ENCODE assay signal across 14 cellular contexts in the genomic region with DNA sequence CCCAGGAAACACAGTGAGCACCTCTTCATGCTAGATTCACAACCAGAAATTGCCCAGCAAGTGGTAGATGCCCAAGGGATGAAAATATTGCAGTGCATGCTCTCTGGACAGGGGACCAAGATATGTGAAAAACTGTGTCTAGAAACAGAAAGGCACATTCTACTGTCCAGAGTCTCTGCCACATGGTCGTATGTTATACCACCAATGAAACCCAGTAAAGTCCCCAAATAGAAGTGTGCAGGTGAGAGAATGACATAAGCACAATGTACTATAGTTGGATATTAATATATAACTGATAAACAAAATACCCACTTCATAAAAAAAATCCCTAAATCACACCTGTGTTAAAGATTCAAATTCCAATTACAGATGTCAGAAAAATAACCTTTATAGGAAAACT.
"Had no signal": no experiment of that assay in that cellular context is flagged by ENCODE, and none has a peak within 500 bp of the region (broad histone marks: within the 10 kb centered on the region; RNA-seq: fewer than 3 reads in every experiment).

No MANE protein-coding gene starts in this region.

- H3K4me3 Mint-ChIP-seq: activated naive CD8-positive, alpha-beta T cell treated with anti-CD3 and anti-CD28 coated beads, Interleukin-2, amount 10 ng/mL, durations not matched to agents 7 days and 5 days; brain; naive thymus-derived CD8-positive, alpha-beta T cell; stimulated activated memory B cell treated with anti-CD40 and anti-IgM and Interleukin-4, amounts not matched to agents 10 μg/mL and 1 μg/mL and 100 μg/mL, for 72 hours had no signal

- H3K4me1 ChIP-seq: esophagus squamous epithelium had no signal

- H3K9me3 Mint-ChIP-seq: activated naive CD8-positive, alpha-beta T cell treated with anti-CD3 and anti-CD28 coated beads, Interleukin-2, amount 10 ng/mL, durations not matched to agents 7 days and 5 days; naive thymus-derived CD8-positive, alpha-beta T cell; stimulated activated memory B cell treated with anti-CD40 and anti-IgM and Interleukin-4, amounts not matched to agents 10 μg/mL and 1 μg/mL and 100 μg/mL, for 72 hours had no signal

- H3K27ac ChIP-seq: coronary artery, esophagus squamous epithelium had no signal

- DNase-seq: activated CD4-positive, alpha-beta T cell treated with anti-CD3 and anti-CD28 coated beads, Interleukin-2, amount 50 U/mL, for 1 hour; activated gamma-delta T cell treated with Interleukin-2 at 50 U/mL for 16 hours; central memory CD4-positive, alpha-beta T cell; effector CD4-positive, alpha-beta T cell; esophagus squamous epithelium; hippocampal formation; left ventricle myocardium superior; mesenchymal stem cell; retina had no signal

- ATAC-seq: left ventricle myocardium superior; naive thymus-derived CD8-positive, alpha-beta T cell; stimulated activated memory B cell treated with anti-CD40 and anti-IgM and Interleukin-4, amounts not matched to agents 10 μg/mL and 1 μg/mL and 100 μg/mL, for 72 hours had no signal

- H3K27ac Mint-ChIP-seq: activated naive CD8-positive, alpha-beta T cell treated with anti-CD3 and anti-CD28 coated beads, Interleukin-2, amount 10 ng/mL, durations not matched to agents 7 days and 5 days; stimulated activated memory B cell treated with anti-CD40 and anti-IgM and Interleukin-4, amounts not matched to agents 10 μg/mL and 1 μg/mL and 100 μg/mL, for 72 hours had no signal

- H3K9me3 ChIP-seq: esophagus squamous epithelium had no signal

- H3K4me3 ChIP-seq: coronary artery, esophagus squamous epithelium had no signal

- H3K36me3 Mint-ChIP-seq: activated naive CD8-positive, alpha-beta T cell treated with anti-CD3 and anti-CD28 coated beads, Interleukin-2, amount 10 ng/mL, durations not matched to agents 7 days and 5 days; brain; naive thymus-derived CD8-positive, alpha-beta T cell; stimulated activated memory B cell treated with anti-CD40 and anti-IgM and Interleukin-4, amounts not matched to agents 10 μg/mL and 1 μg/mL and 100 μg/mL, for 72 hours had no signal

- H3K36me3 ChIP-seq: esophagus squamous epithelium had no signal
